ENCODE assay signal across 7 cellular contexts in the genomic region with DNA sequence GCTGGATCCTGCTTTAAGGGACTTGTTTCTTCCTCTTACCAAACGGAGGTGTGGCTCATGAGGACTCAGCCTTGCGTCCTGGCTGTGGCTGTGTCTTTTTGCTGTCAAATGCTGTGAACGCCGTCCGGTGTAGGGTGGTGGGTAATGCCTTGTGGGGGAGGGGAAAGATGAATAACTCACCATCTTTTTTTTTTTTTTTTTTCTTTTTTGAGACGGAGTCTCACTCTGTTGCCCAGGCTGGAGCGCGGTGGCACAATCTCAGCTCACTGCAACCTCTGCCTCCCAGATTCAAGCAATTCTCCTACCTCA. TPM values are rescaled to one million over a fixed set of nuclear protein-coding genes. Genes with fewer than 3 reads are reported as not detected.
DNase-seq lines count a peak whose midpoint lies in the region; ATAC-seq and TF ChIP-seq lines count a peak whose summit lies in the region.
"Not testable (repeated sequence)": the region's sequence is repeated elsewhere in the genome, so short reads cannot be mapped to it uniquely, and the experiment has no call there.

No MANE protein-coding gene starts in this region.

- H3K4me1 ChIP-seq in CD8-positive, alpha-beta T cell (ENCODE audit: insufficient read depth, low read length), result peaks cover 44% of the 10 kb centered on the region
- H3K4me1 ChIP-seq in Loucy (ENCODE audit: insufficient read depth, low read length, poor library complexity, severe bottlenecking), result peaks cover 44% of the 10 kb centered on the region
- H3K4me1 ChIP-seq in naive thymus-derived CD4-positive, alpha-beta T cell (ENCODE audit: control insufficient read depth in 2 of 2, insufficient read depth in 2 of 2, low read length in 2 of 2), result peaks cover 22 to 42% of the 10 kb centered on the region in 2 donors
- peaks cover 31% of the 10 kb centered on the region for H3K4me1 ChIP-seq in psoas muscle

- DNase-seq in CD8-positive, alpha-beta T cell; glutamatergic neuron; psoas muscle: not testable (repeated sequence)
- DNase-seq in activated CD4-positive, alpha-beta memory T cell treated with anti-CD3 and anti-CD28 coated beads for 36 hours, result peak; percentile 50
- DNase-seq in naive thymus-derived CD4-positive, alpha-beta T cell, result peak in 1 of 9 donors; percentile 64

- not testable (repeated sequence) for H3K36me3 ChIP-seq in CD8-positive, alpha-beta T cell (ENCODE audit: insufficient read depth, low read length); Loucy (ENCODE audit: insufficient read depth, low read length); psoas muscle (ENCODE audit: insufficient read depth in 1 of 2, low read depth in 1 of 2)
- H3K36me3 ChIP-seq in naive thymus-derived CD4-positive, alpha-beta T cell (ENCODE audit: control insufficient read depth in 2 of 3, insufficient read depth in 3 of 3, low read length in 3 of 3), result peaks cover 0 to 22% (median 0%) of the 10 kb centered on the region in 3 experiments

- not testable (repeated sequence) for ATAC-seq in CD8-positive, alpha-beta T cell; naive thymus-derived CD4-positive, alpha-beta T cell; psoas muscle

- H4K20me1 ChIP-seq in Loucy (ENCODE audit: insufficient read depth, low read length, poor library complexity, severe bottlenecking), result peaks cover 54% of the 10 kb centered on the region

- intact Hi-C loops in CD8-positive, alpha-beta T cell (cut with DNase I, micrococcal nuclease); activated CD4-positive, alpha-beta memory T cell treated with anti-CD3 and anti-CD28 coated beads for 36 hours (cut with micrococcal nuclease); naive thymus-derived CD4-positive, alpha-beta T cell (cut with micrococcal nuclease): not testable (repeated sequence)
- intact Hi-C loops in psoas muscle (cut with DNase I), result loop anchor here (5.0 kb wide), 1 partner anchor 55 kb away; the partner anchor contains the start of gene UVSSA (in 2 of the 2)

- H3K4me2 ChIP-seq in Loucy (ENCODE audit: low read depth, low read length, poor library complexity, severe bottlenecking), result peak overlapping the region; percentile 96

- not testable (repeated sequence) for H3K27ac ChIP-seq in CD8-positive, alpha-beta T cell (ENCODE audit: low read depth, low read length); naive thymus-derived CD4-positive, alpha-beta T cell (ENCODE audit: low read depth, low read length)
- H3K27ac ChIP-seq in psoas muscle, result peak overlapping the region; percentile 95

- TF ChIP-seq CTCF in CD8-positive, alpha-beta T cell (IDR thresholded peaks at IDR 0.05); Loucy (conservative IDR thresholded peaks at IDR 0.05; ENCODE audit: low read length); glutamatergic neuron (IDR thresholded peaks at IDR 0.05; ENCODE audit: partially characterized antibody, unreplicated experiment); psoas muscle (IDR thresholded peaks at IDR 0.05): not testable (repeated sequence)

- H3K9ac ChIP-seq in Loucy (ENCODE audit: low read depth, low read length, poor library complexity, severe bottlenecking), result peak overlapping the region; percentile 95

- H3K9me3 Mint-ChIP-seq in CD8-positive, alpha-beta T cell; activated CD4-positive, alpha-beta memory T cell treated with anti-CD3 and anti-CD28 coated beads for 36 hours; activated naive CD8-positive, alpha-beta T cell (ENCODE audit: low read depth); naive thymus-derived CD4-positive, alpha-beta T cell: not testable (repeated sequence)
- H3K9me3 Mint-ChIP-seq in glutamatergic neuron (ENCODE audit: unreplicated experiment), result peaks cover 10% of the 10 kb centered on the region

- CTCF ChIA-PET in CD8-positive, alpha-beta T cell (lab: Charles Lee); activated CD4-positive, alpha-beta memory T cell treated with anti-CD3 and anti-CD28 coated beads for 36 hours (lab: Charles Lee); naive thymus-derived CD4-positive, alpha-beta T cell (lab: Charles Lee): not testable (repeated sequence)

- 74 to 90% (median 84%) methylated on average over 5 to 8 of the region's 8 CpGs for WGBS in psoas muscle, 3 donors

- not testable (repeated sequence) for H3K4me3 ChIP-seq in CD8-positive, alpha-beta T cell (ENCODE audit: low read depth, low read length); naive thymus-derived CD4-positive, alpha-beta T cell (ENCODE audit: low read length); psoas muscle
- peak overlapping the region; percentile 95 for H3K4me3 ChIP-seq in Loucy (ENCODE audit: low read length, poor library complexity, severe bottlenecking)

- POLR2A ChIA-PET in CD8-positive, alpha-beta T cell (lab: Charles Lee); activated CD4-positive, alpha-beta memory T cell treated with anti-CD3 and anti-CD28 coated beads for 36 hours (lab: Charles Lee): not testable (repeated sequence)
- POLR2A ChIA-PET in naive thymus-derived CD4-positive, alpha-beta T cell (lab: Charles Lee), result interaction anchor here (0.6 to 1.1 kb wide), 2 partner anchors 17 to 19 kb away, joined by 3 read pairs; no protein-coding TSS in a partner anchor

- H3K4me1 Mint-ChIP-seq in CD8-positive, alpha-beta T cell (ENCODE audit: low read depth), result peaks cover 62% of the 10 kb centered on the region
- peaks cover 45% of the 10 kb centered on the region for H3K4me1 Mint-ChIP-seq in activated CD4-positive, alpha-beta memory T cell treated with anti-CD3 and anti-CD28 coated beads for 36 hours (ENCODE audit: low read depth)
- peaks cover 58% of the 10 kb centered on the region for H3K4me1 Mint-ChIP-seq in activated naive CD8-positive, alpha-beta T cell (ENCODE audit: low read depth)
- H3K4me1 Mint-ChIP-seq in glutamatergic neuron (ENCODE audit: low read depth, unreplicated experiment), result peaks cover 21% of the 10 kb centered on the region
- H3K4me1 Mint-ChIP-seq in naive thymus-derived CD4-positive, alpha-beta T cell, result peaks cover 33 to 68% (median 53%) of the 10 kb centered on the region in 7 donors

- not testable (repeated sequence) for H2AFZ ChIP-seq in Loucy (ENCODE audit: low read length)

- not testable (repeated sequence) for H3K27me3 Mint-ChIP-seq in CD8-positive, alpha-beta T cell (ENCODE audit: low read depth); activated CD4-positive, alpha-beta memory T cell treated with anti-CD3 and anti-CD28 coated beads for 36 hours; activated naive CD8-positive, alpha-beta T cell; glutamatergic neuron (ENCODE audit: unreplicated experiment); naive thymus-derived CD4-positive, alpha-beta T cell

- H3K9me2 ChIP-seq in Loucy (replicated peaks; ENCODE audit: low read depth, low read length), result not testable (repeated sequence)

- peak overlapping the region; percentile 37 for H3K27ac Mint-ChIP-seq in CD8-positive, alpha-beta T cell
- peak overlapping the region; percentile 47 for H3K27ac Mint-ChIP-seq in activated CD4-positive, alpha-beta memory T cell treated with anti-CD3 and anti-CD28 coated beads for 36 hours
- H3K27ac Mint-ChIP-seq in activated naive CD8-positive, alpha-beta T cell, result not testable (repeated sequence)
- H3K27ac Mint-ChIP-seq in glutamatergic neuron (ENCODE audit: unreplicated experiment), result peak overlapping the region; percentile 62
- H3K27ac Mint-ChIP-seq in naive thymus-derived CD4-positive, alpha-beta T cell, result peak overlapping the region in 4 of 9 donors; percentile 33 to 90 (median 84)

- not testable (repeated sequence) for H3K27me3 ChIP-seq in CD8-positive, alpha-beta T cell (ENCODE audit: insufficient read depth, low read length); Loucy (ENCODE audit: insufficient read depth, low read length, poor library complexity, severe bottlenecking); naive thymus-derived CD4-positive, alpha-beta T cell (ENCODE audit: control insufficient read depth in 2 of 2, insufficient read depth in 2 of 2, low read length in 2 of 2); psoas muscle (ENCODE audit: insufficient read depth in 3 of 3, low read length in 2 of 3)

- H3K9me3 ChIP-seq in CD8-positive, alpha-beta T cell (ENCODE audit: low read length); Loucy (ENCODE audit: insufficient read depth, low read depth, low read length); naive thymus-derived CD4-positive, alpha-beta T cell (ENCODE audit: control insufficient read depth in 2 of 3, low read length in 3 of 3); psoas muscle: not testable (repeated sequence)

- not testable (repeated sequence) for H3F3A ChIP-seq in Loucy (ENCODE audit: low read depth)

- peaks cover 76% of the 10 kb centered on the region for H3K79me2 ChIP-seq in Loucy (ENCODE audit: insufficient read depth, low read length)

- not testable (repeated sequence) for H3K4me3 Mint-ChIP-seq in CD8-positive, alpha-beta T cell; activated CD4-positive, alpha-beta memory T cell treated with anti-CD3 and anti-CD28 coated beads for 36 hours; glutamatergic neuron (ENCODE audit: unreplicated experiment)
- peak overlapping the region; percentile 25 for H3K4me3 Mint-ChIP-seq in activated naive CD8-positive, alpha-beta T cell
- H3K4me3 Mint-ChIP-seq in naive thymus-derived CD4-positive, alpha-beta T cell, result peak overlapping the region in 6 of 10 donors; percentile 23 to 94 (median 92)

- H3K36me3 Mint-ChIP-seq in CD8-positive, alpha-beta T cell, result peaks cover 30% of the 10 kb centered on the region
- H3K36me3 Mint-ChIP-seq in activated CD4-positive, alpha-beta memory T cell treated with anti-CD3 and anti-CD28 coated beads for 36 hours; activated naive CD8-positive, alpha-beta T cell; glutamatergic neuron (ENCODE audit: unreplicated experiment); naive thymus-derived CD4-positive, alpha-beta T cell: not testable (repeated sequence)

RNA-seq across cellular contexts. Expression of gene MAEA, which starts 3.0 kb away (rescaled TPM):
- 10 to 100 TPM; 74.6 to 77.6 TPM for total RNA-seq in CD8-positive, alpha-beta T cell
- 10 to 100 TPM; 47.3 to 50.3 TPM for total RNA-seq in activated CD4-positive, alpha-beta memory T cell treated with anti-CD3 and anti-CD28 coated beads for 36 hours
- total RNA-seq in glutamatergic neuron (ENCODE audit: unreplicated experiment), result 77.2 TPM
- total RNA-seq in naive thymus-derived CD4-positive, alpha-beta T cell, result 10 to 100 TPM; 56.2 to 92.2 (median 79.4) TPM
- polyA plus RNA-seq in naive thymus-derived CD4-positive, alpha-beta T cell, result 10 to 100 TPM; 45.3 to 88.5 TPM
- 10 to 100 TPM; 26.7 to 39.6 (median 33.2) TPM for total RNA-seq in psoas muscle
- polyA plus RNA-seq in psoas muscle, result 10 to 100 TPM; 30.3 to 41.6 (median 38.9) TPM

RNA-seq across cellular contexts. Expression of gene CTBP1, which starts 43.7 kb away (rescaled TPM):
- total RNA-seq in CD8-positive, alpha-beta T cell, result 100 to 1,000 TPM; 129 to 132 TPM
- total RNA-seq in activated CD4-positive, alpha-beta memory T cell treated with anti-CD3 and anti-CD28 coated beads for 36 hours, result 100 to 1,000 TPM; 154 to 162 TPM
- total RNA-seq in glutamatergic neuron (ENCODE audit: unreplicated experiment) (302 TPM), psoas muscle (100 to 1,000 TPM; 122 to 165 (median 142) TPM)
- 100 to 1,000 TPM; 177 to 233 (median 200) TPM for total RNA-seq in naive thymus-derived CD4-positive, alpha-beta T cell
- polyA plus RNA-seq in naive thymus-derived CD4-positive, alpha-beta T cell, result 10 to 100 TPM; 57.2 to 79.2 TPM
- 100 to 1,000 TPM; 109 to 156 (median 116) TPM for polyA plus RNA-seq in psoas muscle

RNA-seq across cellular contexts. Expression of gene UVSSA, which starts 54.4 kb away (rescaled TPM):
- total RNA-seq in CD8-positive, alpha-beta T cell, result 10 to 100 TPM; 27.3 to 27.5 TPM
- 10 to 100 TPM; 20.2 to 21.5 TPM for total RNA-seq in activated CD4-positive, alpha-beta memory T cell treated with anti-CD3 and anti-CD28 coated beads for 36 hours
- total RNA-seq in glutamatergic neuron (ENCODE audit: unreplicated experiment) (33.9 TPM), psoas muscle (1 to 10 TPM; 6.3 to 9.4 (median 8.3) TPM)
- total RNA-seq in naive thymus-derived CD4-positive, alpha-beta T cell, result 10 to 100 TPM; 29.5 to 44.1 (median 39.7) TPM
- polyA plus RNA-seq in naive thymus-derived CD4-positive, alpha-beta T cell, result 1 to 10 TPM; 3.2 to 9.1 TPM
- polyA plus RNA-seq in psoas muscle, result 1 to 10 TPM; 1.9 to 9.3 (median 3.6) TPM
